ENCODE assay signal across 22 cellular contexts in genomic region chr7:22137026-22137425, GRCh38.
DNase-seq lines count a peak whose midpoint lies in the region; ATAC-seq, FAIRE-seq and TF ChIP-seq lines count a peak whose summit lies in the region.
"Had no signal": no experiment of that assay in that cellular context is flagged by ENCODE, and none has a peak within 500 bp of the region (broad histone marks: within the 10 kb centered on the region; RNA-seq: fewer than 3 reads in every experiment).

No MANE protein-coding gene starts in this region.

- H3K9ac ChIP-seq in fibroblast of lung (ENCODE audit: insufficient read depth, low read length) (no peak overlapping the region), HepG2 (ENCODE audit: insufficient read depth, low read depth, low read length) (no peak overlapping the region)
- H3K9ac ChIP-seq: neural progenitor cell had no signal

- H3K27me3 ChIP-seq in fibroblast of lung (ENCODE audit: control insufficient read depth, insufficient read depth, low read length) (no peaks in the 10 kb centered on the region), HepG2 (ENCODE audit: control insufficient read depth in 1 of 2, insufficient read depth in 2 of 2, low read length in 2 of 2) (no peaks in the 10 kb centered on the region)
- H3K27me3 ChIP-seq: BE2C, neural progenitor cell, right atrium auricular region had no signal

- TF ChIP-seq CTCF in fibroblast of lung (conservative IDR thresholded peaks at IDR 0.05 in 1 of 2, IDR thresholded peaks at IDR 0.05 in 1 of 2; ENCODE audit: low read depth in 1 of 2, low read length in 2 of 2): no peak
- TF ChIP-seq CTCF in retinal pigment epithelial cell (conservative IDR thresholded peaks at IDR 0.05; ENCODE audit: low read depth, low read length): no peak
- TF ChIP-seq CTCF in HepG2 (CRISPR knock-in tag; IDR thresholded peaks at IDR 0.05): no peak

- intact Hi-C loops in HepG2 (cut with micrococcal nuclease; ENCODE audit: unreplicated experiment): loop anchor here (10.0 kb wide), 1 partner anchor 128 kb away; no protein-coding TSS in a partner anchor

- H2AFZ ChIP-seq in fibroblast of lung (ENCODE audit: low read length) (no peak overlapping the region), HepG2 (ENCODE audit: low read length) (no peak overlapping the region)
- H2AFZ ChIP-seq: neural progenitor cell had no signal

- H3K4me2 ChIP-seq in fibroblast of lung (ENCODE audit: extremely low read depth, insufficient read depth, low read length) (peak overlapping the region; percentile 47), HepG2 (ENCODE audit: low read depth, low read length) (no peak overlapping the region)
- H3K4me2 ChIP-seq: neural progenitor cell had no signal

- H3K27ac Mint-ChIP-seq in activated T-cell treated with anti-CD3 and anti-CD28 coated beads, Interleukin-2, amount 50 U/mL, for 72 hours: no peak overlapping the region
- H3K27ac Mint-ChIP-seq: activated naive CD8-positive, alpha-beta T cell treated with anti-CD3 and anti-CD28 coated beads for 36 hours; immature natural killer cell; neural progenitor cell had no signal

- in situ Hi-C loops in HepG2 (cut with HindIII; ENCODE audit: extremely low pct_ligation_motif_present, low pct_unique_long_range_greater_than_20kb): no loop called here

- no peak for TF ChIP-seq RAD21 in HepG2 (CRISPR knock-in tag; IDR thresholded peaks at IDR 0.05)

- DNase-seq in EH (ENCODE audit: low read depth) (peak; percentile 84), fibroblast of lung (ENCODE audit: low read depth in 2 of 2) (peak in 1 of 2 donors; percentile 88), retinal pigment epithelial cell (ENCODE audit: low read depth) (peak; percentile 58), DMS79 (lab: John Stamatoyannopoulos, UW) (no peak), HepG2 (ENCODE audit: low spot score) (no peak)
- DNase-seq in activated T-cell treated with anti-CD3 and anti-CD28 coated beads, Interleukin-2, amount 50 U/mL, for 72 hours: no peak
- DNase-seq: activated CD4-positive, alpha-beta T cell treated with anti-CD3 and anti-CD28 coated beads for 4 hours; activated naive CD8-positive, alpha-beta T cell treated with anti-CD3 and anti-CD28 coated beads for 36 hours; BE2C; central memory CD4-positive, alpha-beta T cell; immature natural killer cell; NCI-H2029; NCI-H510A; SJCRH30; stimulated activated CD4-positive, alpha-beta T cell treated with anti-CD3 and anti-CD28 coated beads, Interleukin-1b, Interleukin-23, amount 100 ng/mL, for 48 hours; substantia nigra; T1000 had no signal

- TF ChIP-seq EP300 in HepG2 (IDR thresholded peaks at IDR 0.05; ENCODE audit: low read depth in 2 of 2, low read length in 2 of 2) (no peak), HepG2 (CRISPR knock-in tag; IDR thresholded peaks at IDR 0.05; ENCODE audit: borderline replicate concordance) (no peak)

- no peak for TF ChIP-seq POLR2A in HepG2 (IDR thresholded peaks at IDR 0.05; ENCODE audit: insufficient read depth in 1 of 2, low read depth in 2 of 2, low read length in 2 of 2)

- no peak overlapping the region for H3K4me3 Mint-ChIP-seq in activated T-cell treated with anti-CD3 and anti-CD28 coated beads, Interleukin-2, amount 50 U/mL, for 72 hours
- H3K4me3 Mint-ChIP-seq: activated naive CD8-positive, alpha-beta T cell treated with anti-CD3 and anti-CD28 coated beads for 36 hours; immature natural killer cell; neural progenitor cell had no signal

- peaks cover 22% of the 10 kb centered on the region for H3K27me3 Mint-ChIP-seq in activated T-cell treated with anti-CD3 and anti-CD28 coated beads, Interleukin-2, amount 50 U/mL, for 72 hours (ENCODE audit: low read depth)
- H3K27me3 Mint-ChIP-seq: activated naive CD8-positive, alpha-beta T cell treated with anti-CD3 and anti-CD28 coated beads for 36 hours had no signal

- peak; percentile 74 for ATAC-seq in SK-N-SH treated with all-trans-retinoic acid at 6 μM for 48 hours
- ATAC-seq in activated T-cell treated with anti-CD3 and anti-CD28 coated beads, Interleukin-2, amount 50 U/mL, for 72 hours (replicated peaks in 1 of 2): no peak
- ATAC-seq in GM21381 (IDR thresholded peaks at IDR 0.05; ENCODE audit: unreplicated experiment): no peak
- ATAC-seq in HepG2: no peak

- no peaks in the 10 kb centered on the region for H3K9me3 Mint-ChIP-seq in activated T-cell treated with anti-CD3 and anti-CD28 coated beads, Interleukin-2, amount 50 U/mL, for 72 hours
- H3K9me3 Mint-ChIP-seq: activated naive CD8-positive, alpha-beta T cell treated with anti-CD3 and anti-CD28 coated beads for 36 hours had no signal

- peaks cover 7% of the 10 kb centered on the region for H3K4me1 ChIP-seq in fibroblast of lung (ENCODE audit: control insufficient read depth, extremely low read depth, insufficient read depth, low read length)
- H3K4me1 ChIP-seq in HepG2 (ENCODE audit: insufficient read depth, low read length): peaks cover 13% of the 10 kb centered on the region
- H3K4me1 ChIP-seq: BE2C, right atrium auricular region had no signal

- CTCF ChIA-PET in HepG2 (lab: Yijun Ruan, JAX; ENCODE audit: low intra/inter-chr PET ratio, low total read pairs): no interaction called here

- no peaks in the 10 kb centered on the region for H3K9me3 ChIP-seq in fibroblast of lung (ENCODE audit: control insufficient read depth, insufficient read depth, low read depth, low read length)
- no peaks in the 10 kb centered on the region for H3K9me3 ChIP-seq in HepG2 (ENCODE audit: low read length)
- H3K9me3 ChIP-seq: BE2C, right atrium auricular region, SJCRH30 had no signal

- POLR2A ChIA-PET in HepG2 (lab: Yijun Ruan, JAX): no interaction called here

- H3K36me3 ChIP-seq in fibroblast of lung (ENCODE audit: control insufficient read depth, insufficient read depth, low read length) (no peaks in the 10 kb centered on the region), HepG2 (replicated peaks in 1 of 2; ENCODE audit: control insufficient read depth in 1 of 2, insufficient read depth in 2 of 2, low read length in 2 of 2) (peaks cover 27 to 58% of the 10 kb centered on the region in 2 experiments)
- H3K36me3 ChIP-seq: neural progenitor cell, SJCRH30 had no signal

- H3K36me3 Mint-ChIP-seq in activated T-cell treated with anti-CD3 and anti-CD28 coated beads, Interleukin-2, amount 50 U/mL, for 72 hours (ENCODE audit: insufficient read depth in 2 of 2): no peaks in the 10 kb centered on the region
- H3K36me3 Mint-ChIP-seq: activated naive CD8-positive, alpha-beta T cell treated with anti-CD3 and anti-CD28 coated beads for 36 hours; immature natural killer cell had no signal

- H4K20me1 ChIP-seq in fibroblast of lung (ENCODE audit: control insufficient read depth, extremely low read depth, insufficient read depth, low read length): no peaks in the 10 kb centered on the region
- H4K20me1 ChIP-seq in HepG2 (ENCODE audit: insufficient read depth, low read length): no peaks in the 10 kb centered on the region

- 98% methylated on average over 2 of the region's 2 CpGs for WGBS in HepG2 (ENCODE audit: low lambda C conversion rate)

- FAIRE-seq in HepG2 (lab: Jason Lieb, UNC): no peak
- FAIRE-seq: endothelial cell of umbilical vein had no signal

- H3K79me2 ChIP-seq in fibroblast of lung (ENCODE audit: control insufficient read depth, insufficient read depth, low read length) (no peaks in the 10 kb centered on the region), HepG2 (ENCODE audit: insufficient read depth, low read length) (no peaks in the 10 kb centered on the region)

- BruUV-seq in HepG2 (replicated peaks; lab: Mats Ljungman, UMichigan): no TSS peak

- H3K4me3 ChIP-seq in fibroblast of lung (replicated peaks in 1 of 4; ENCODE audit: control extremely low read depth in 1 of 4, insufficient read depth in 1 of 4, low read depth in 3 of 4, low read length in 4 of 4) (no peak overlapping the region), retinal pigment epithelial cell (ENCODE audit: low read length) (no peak overlapping the region), HepG2 (replicated peaks in 1 of 3; ENCODE audit: insufficient read depth in 1 of 3, low read depth in 2 of 3, low read length in 3 of 3) (no peak overlapping the region)
- H3K4me3 ChIP-seq: neural progenitor cell, right atrium auricular region, SJCRH30 had no signal

- no peaks in the 10 kb centered on the region for H3K4me1 Mint-ChIP-seq in activated T-cell treated with anti-CD3 and anti-CD28 coated beads, Interleukin-2, amount 50 U/mL, for 72 hours (ENCODE audit: low read depth)
- H3K4me1 Mint-ChIP-seq: activated naive CD8-positive, alpha-beta T cell treated with anti-CD3 and anti-CD28 coated beads for 36 hours; immature natural killer cell had no signal

- H3K27ac ChIP-seq in fibroblast of lung (ENCODE audit: insufficient read depth, low read length) (peak overlapping the region; percentile 49), HepG2 (ENCODE audit: extremely low read length, insufficient read depth, low read length) (no peak overlapping the region)
- H3K27ac ChIP-seq: neural progenitor cell, right atrium auricular region, SJCRH30 had no signal

TF ChIP-seq in SK-N-SH treated with all-trans-retinoic acid at 6 μM for 48 hours, 23 proteins besides CTCF, POLR2A, EP300 and RAD21 (continues in another document):
- TF ChIP-seq BACH2 (CRISPR knock-in tag; IDR thresholded peaks at IDR 0.05; ENCODE audit: borderline replicate concordance) (no peak), ISL1 (CRISPR knock-in tag; IDR thresholded peaks at IDR 0.05) (peak; percentile 93)

TF ChIP-seq in HepG2, 621 proteins besides CTCF, POLR2A, EP300 and RAD21 (continues in another document):
- TF ChIP-seq NBN (conservative IDR thresholded peaks at IDR 0.05): no peak
- TF ChIP-seq TSC22D2 (CRISPR knock-in tag; IDR thresholded peaks at IDR 0.05; ENCODE audit: borderline replicate concordance): no peak
- TF ChIP-seq DZIP1 (CRISPR knock-in tag; IDR thresholded peaks at IDR 0.05): no peak
- no peak for TF ChIP-seq FOXO1 (CRISPR knock-in tag; IDR thresholded peaks at IDR 0.05)
- TF ChIP-seq ZNF766 (CRISPR knock-in tag; IDR thresholded peaks at IDR 0.05; ENCODE audit: borderline replicate concordance): no peak

Comparison
In these comparisons a context has a peak if more than half of its experiments do, and no peak if none do; other contexts are left out.
1. DNase-seq: peak in EH (single experiment) and retinal pigment epithelial cell (single experiment); none in activated T-cell treated with anti-CD3 and anti-CD28 coated beads, Interleukin-2, amount 50 U/mL, for 72 hours (0 of 2), DMS79 (single experiment) and HepG2 (single experiment).